In the genomic region with DNA sequence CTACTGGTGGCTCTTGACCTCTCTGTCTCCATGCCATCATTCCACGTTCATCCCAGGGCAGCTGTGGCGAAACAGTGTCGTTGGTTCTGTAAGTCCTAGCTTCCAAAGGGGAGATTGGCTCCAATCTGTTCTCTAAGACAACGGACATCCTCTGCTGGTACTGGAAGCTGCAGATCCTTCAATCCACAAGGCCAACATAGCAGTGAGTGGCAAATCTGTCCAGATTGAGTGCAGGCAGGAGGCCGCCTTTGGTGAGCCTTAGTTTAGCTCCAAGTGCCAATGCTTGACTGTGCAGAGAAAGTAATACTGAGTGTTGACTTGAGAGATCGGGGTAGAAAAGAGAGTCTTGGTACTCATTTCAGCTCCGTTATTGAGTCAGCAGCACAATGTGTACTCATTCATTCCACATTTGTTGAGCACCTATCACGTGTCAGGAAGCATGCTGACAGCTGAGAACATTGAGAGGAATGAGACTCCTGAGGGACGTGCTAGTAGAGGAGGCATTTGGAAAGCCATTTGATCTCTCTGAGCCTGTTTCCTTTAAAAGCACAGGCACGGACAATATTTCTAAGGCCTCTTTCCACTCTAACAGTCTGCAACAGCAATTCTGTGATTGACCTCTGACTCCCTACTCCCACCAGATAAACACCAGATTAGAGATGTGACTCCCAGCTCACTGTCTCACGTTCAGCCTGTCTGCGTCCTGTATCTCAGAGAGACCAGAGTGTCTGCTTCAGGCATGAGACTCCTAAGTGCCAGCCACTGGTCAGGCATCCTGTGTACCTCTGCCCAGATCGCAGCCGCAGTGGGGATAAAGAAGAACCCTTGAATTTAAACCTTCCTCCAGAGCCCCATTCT, we compare ENCODE assay signal across 19 cellular contexts.
A peak's percentile ranks its signal among the peaks of the same experiment; 100 is the strongest.
DNase-seq lines count a peak whose midpoint lies in the region; ATAC-seq lines count a peak whose summit lies in the region.
"Had no signal": no experiment of that assay in that cellular context is flagged by ENCODE, and none has a peak within 500 bp of the region (broad histone marks: within the 10 kb centered on the region; RNA-seq: fewer than 3 reads in every experiment).

No MANE protein-coding gene starts in this region.

- peak overlapping the region; percentile 39 for H3K27ac ChIP-seq in skeletal muscle tissue (ENCODE audit: low read depth, low read length)
- H3K27ac ChIP-seq: tibial nerve had no signal

- peak overlapping the region in 1 of 3 donors; percentile 17 for H3K4me3 ChIP-seq in skeletal muscle tissue (ENCODE audit: low read length in 3 of 3)
- H3K4me3 ChIP-seq: tibial nerve had no signal

- peak overlapping the region in 2 of 3 donors; percentile 26 to 27 for H3K9ac ChIP-seq in skeletal muscle tissue (ENCODE audit: low read depth in 1 of 3, low read length in 3 of 3)

- no peaks in the 10 kb centered on the region for H3K36me3 ChIP-seq in skeletal muscle tissue (ENCODE audit: control insufficient read depth in 3 of 3, insufficient read depth in 3 of 3, low read length in 3 of 3)
- H3K36me3 ChIP-seq: tibial nerve had no signal

- DNase-seq in DMS53 (lab: John Stamatoyannopoulos, UW) (peak; percentile 25), DMS53 treated with DMSO at 0.1 percent for 48 hours (lab: John Stamatoyannopoulos, UW; ENCODE audit: unreplicated experiment) (no peak), cerebellum (ENCODE audit: low spot score) (peak; percentile 55), left kidney (ENCODE audit: low read depth, low spot score) (peak; percentile 97), T-helper 1 cell (no peak), RPMI8226 (no peak)
- DNase-seq: 8988T; activated CD4-positive, alpha-beta T cell treated with anti-CD3 and anti-CD28 coated beads, Interleukin-2, amount 10 ng/mL, durations not matched to agents 7 days and 5 days; activated T-cell treated with anti-CD3 and anti-CD28 coated beads, Interleukin-2, amount 50 U/mL, for 4 hours; CD8-positive, alpha-beta T cell; GDM1; MM.1S; NCI-H2081 treated with DMSO at 0.1 percent for 48 hours; SHP77; stimulated activated CD4-positive, alpha-beta T cell treated with anti-CD3 and anti-CD28 coated beads, Interleukin-1b, Interleukin-23, amount 100 ng/mL, for 48 hours; stimulated activated CD8-positive, alpha-beta memory T cell treated with anti-CD3 and anti-CD28 coated beads, Interleukin-4, amount 100 ng/mL, for 48 hours had no signal

- ATAC-seq in HG03159 (IDR thresholded peaks at IDR 0.05; ENCODE audit: unreplicated experiment): no peak
- ATAC-seq: activated T-cell treated with anti-CD3 and anti-CD28 coated beads, Interleukin-2, amount 50 U/mL, for 4 hours; CD8-positive, alpha-beta T cell had no signal

- peaks cover 7 to 14% (median 11%) of the 10 kb centered on the region in 3 donors for H3K4me1 ChIP-seq in skeletal muscle tissue (ENCODE audit: control insufficient read depth in 3 of 3, insufficient read depth in 3 of 3, low read length in 3 of 3)
- H3K4me1 ChIP-seq: tibial nerve had no signal

- peaks cover 0 to 4% (median 0%) of the 10 kb centered on the region in 3 donors for H3K9me3 ChIP-seq in skeletal muscle tissue (ENCODE audit: control insufficient read depth in 3 of 3, low read length in 3 of 3)
- H3K9me3 ChIP-seq: tibial nerve had no signal

- H3K27me3 ChIP-seq in skeletal muscle tissue (ENCODE audit: control insufficient read depth in 3 of 3, insufficient read depth in 3 of 3, low read length in 3 of 3): no peaks in the 10 kb centered on the region
- H3K27me3 ChIP-seq: tibial nerve had no signal

Comparison
In these comparisons a context has a peak if more than half of its experiments do, and no peak if none do; other contexts are left out.
1. DNase-seq: peak in DMS53 (single experiment), cerebellum (single experiment) and left kidney (single experiment); none in DMS53 treated with DMSO at 0.1 percent for 48 hours (single experiment), T-helper 1 cell (0 of 5) and RPMI8226 (single experiment).